Comparison of ENCODE assay signal across 8 cellular contexts in genomic region chr1:154943649-154944421, GRCh38. TPM values are rescaled to one million over a fixed set of nuclear protein-coding genes. Genes with fewer than 3 reads are reported as not detected.
A peak's percentile ranks its signal among the peaks of the same experiment; 100 is the strongest.
DNase-seq lines count a peak whose midpoint lies in the region; ATAC-seq and TF ChIP-seq lines count a peak whose summit lies in the region.

No MANE protein-coding gene starts in this region.

- H3K27ac ChIP-seq in Karpas-422 (ENCODE audit: low read length) (peak overlapping the region; percentile 98), mesendoderm (ENCODE audit: low read depth, low read length) (no peak overlapping the region), vagina (peak overlapping the region; percentile 99)

- H3K4me1 Mint-ChIP-seq in T-helper 1 cell treated with Interleukin-12 subunit alpha and Interleukin-12 subunit beta and Interleukin-4 antibody, amounts not matched to agents 30 μg/mL and 1 μg/mL, for 36 hours (ENCODE audit: low read depth) = peaks cover 50% of the 10 kb centered on the region

- no peak overlapping the region for H2BK120ac ChIP-seq in mesendoderm (ENCODE audit: low read depth, low read length)

- no peaks in the 10 kb centered on the region for H3K27me3 Mint-ChIP-seq in T-helper 1 cell treated with Interleukin-12 subunit alpha and Interleukin-12 subunit beta and Interleukin-4 antibody, amounts not matched to agents 30 μg/mL and 1 μg/mL, for 36 hours (ENCODE audit: low read depth)

- H4K5ac ChIP-seq in mesendoderm (ENCODE audit: low read length) = no peak overlapping the region

- H3K4me3 ChIP-seq in Karpas-422 (ENCODE audit: low read length) (peak overlapping the region; percentile 75), choroid plexus epithelial cell (ENCODE audit: low read depth, low read length) (no peak overlapping the region), mesendoderm (ENCODE audit: low read length) (no peak overlapping the region), vagina (no peak overlapping the region)

- WGBS in mesendoderm (ENCODE audit: extremely low coverage, insufficient coverage, low lambda C conversion rate) = no CpG with 5 or more reads among the region's 6 CpGs

- H2AFZ ChIP-seq in Karpas-422 (ENCODE audit: low read length) = no peak overlapping the region

- TF ChIP-seq POLR2A in vagina (IDR thresholded peaks at IDR 0.05) = no peak

- no peaks in the 10 kb centered on the region for H3K9me2 ChIP-seq in Karpas-422 (replicated peaks; ENCODE audit: insufficient read depth, low read length)

- H3K79me2 ChIP-seq in Karpas-422 (ENCODE audit: low read length) (peaks cover 26% of the 10 kb centered on the region), mesendoderm (ENCODE audit: control insufficient read depth, insufficient read depth, low read length) (no peaks in the 10 kb centered on the region)

- intact Hi-C loops in vagina (cut with DNase I) = no loop called here

- H3K27ac Mint-ChIP-seq in T-helper 1 cell treated with Interleukin-12 subunit alpha and Interleukin-12 subunit beta and Interleukin-4 antibody, amounts not matched to agents 30 μg/mL and 1 μg/mL, for 36 hours = peak overlapping the region; percentile 90

- H3K36me3 ChIP-seq in Karpas-422 (ENCODE audit: insufficient read depth, low read length) (no peaks in the 10 kb centered on the region), mesendoderm (ENCODE audit: control insufficient read depth, insufficient read depth, low read length) (no peaks in the 10 kb centered on the region), vagina (peaks cover 0 to 19% of the 10 kb centered on the region in 2 donors)

- peak; percentile 87 for TF ChIP-seq CTCF in choroid plexus epithelial cell (conservative IDR thresholded peaks at IDR 0.05; ENCODE audit: low read depth, low read length)
- TF ChIP-seq CTCF in vagina (IDR thresholded peaks at IDR 0.05) = peak in 2 of 3 experiments; percentile 49 to 54

- peaks cover 29% of the 10 kb centered on the region for H3K36me3 Mint-ChIP-seq in T-helper 1 cell treated with Interleukin-12 subunit alpha and Interleukin-12 subunit beta and Interleukin-4 antibody, amounts not matched to agents 30 μg/mL and 1 μg/mL, for 36 hours (ENCODE audit: low read depth)

- no peak overlapping the region for H3K23ac ChIP-seq in mesendoderm (ENCODE audit: low read length)

- no peak overlapping the region for H3K4ac ChIP-seq in mesendoderm (ENCODE audit: low read depth, low read length)

- no peak overlapping the region for H3K56ac ChIP-seq in mesendoderm (ENCODE audit: low read length)

- H2BK5ac ChIP-seq in mesendoderm (ENCODE audit: low read length) = no peak overlapping the region

- peak overlapping the region; percentile 33 for H3K4me3 Mint-ChIP-seq in T-helper 1 cell treated with Interleukin-12 subunit alpha and Interleukin-12 subunit beta and Interleukin-4 antibody, amounts not matched to agents 30 μg/mL and 1 μg/mL, for 36 hours

- no peak overlapping the region for H4K8ac ChIP-seq in mesendoderm (ENCODE audit: low read depth, low read length)

- no peaks in the 10 kb centered on the region for H3K79me1 ChIP-seq in mesendoderm (ENCODE audit: low read length)

- H2AK5ac ChIP-seq in mesendoderm (ENCODE audit: low read length) = no peak overlapping the region

- no peaks in the 10 kb centered on the region for H3K9me3 ChIP-seq in Karpas-422 (ENCODE audit: low read length)
- no peaks in the 10 kb centered on the region for H3K9me3 ChIP-seq in vagina

- ATAC-seq in GM21737 (IDR thresholded peaks at IDR 0.05; ENCODE audit: unreplicated experiment) = no peak

- H3K4me1 ChIP-seq in Karpas-422 (ENCODE audit: low read length) (peaks cover 70% of the 10 kb centered on the region), mesendoderm (ENCODE audit: control insufficient read depth, low read depth, low read length) (peaks cover 6% of the 10 kb centered on the region), vagina (peaks cover 56% of the 10 kb centered on the region)

- H3K4me2 ChIP-seq in Karpas-422 (ENCODE audit: low read depth, low read length, poor library complexity, severe bottlenecking) = peak overlapping the region; percentile 95
- no peak overlapping the region for H3K4me2 ChIP-seq in mesendoderm (ENCODE audit: low read length)

- DNase-seq in DMS153 treated with DMSO at 0.1 percent for 48 hours (lab: John Stamatoyannopoulos, UW; ENCODE audit: unreplicated experiment) (peak; percentile 53), DMS153 (lab: John Stamatoyannopoulos, UW) (no peak), Karpas-422 (peak; percentile 93), choroid plexus epithelial cell (ENCODE audit: low read depth) (peak; percentile 48), mesendoderm (peak; percentile 61), vagina (ENCODE audit: extremely low spot score in 2 of 2) (no peak)

- no peak overlapping the region for H3K18ac ChIP-seq in mesendoderm (ENCODE audit: low read length)

- no peaks in the 10 kb centered on the region for H3K9me3 Mint-ChIP-seq in T-helper 1 cell treated with Interleukin-12 subunit alpha and Interleukin-12 subunit beta and Interleukin-4 antibody, amounts not matched to agents 30 μg/mL and 1 μg/mL, for 36 hours

- H3K27me3 ChIP-seq in Karpas-422 (ENCODE audit: low read length) (no peaks in the 10 kb centered on the region), mesendoderm (ENCODE audit: insufficient read depth, low read length, poor library complexity) (no peaks in the 10 kb centered on the region), vagina (no peaks in the 10 kb centered on the region)

- H2BK15ac ChIP-seq in mesendoderm (replicated peaks; ENCODE audit: low read depth) = no peak overlapping the region

- H3K9ac ChIP-seq in Karpas-422 (ENCODE audit: low read length) (peak overlapping the region; percentile 97), mesendoderm (ENCODE audit: low read length) (no peak overlapping the region)

- H4K20me1 ChIP-seq in Karpas-422 (ENCODE audit: insufficient read depth, low read depth, low read length) = no peaks in the 10 kb centered on the region

RNA-seq across cellular contexts. Expression of gene PMVK, which starts 7.3 kb away (rescaled TPM):
- 11.1 and 14.1 TPM in 2 replicates for total RNA-seq in Karpas-422 (2014; rRNA removed; shearing (Covaris generic); ENCODE audit: low replicate concordance)
- polyA plus RNA-seq in mesendoderm (2013, experiment 1 of 2) = 17.9 TPM
- 17.8 TPM for polyA plus RNA-seq in mesendoderm (2013, experiment 2 of 2)
- 20.6 TPM for total RNA-seq in vagina

RNA-seq across cellular contexts. Expression of gene PBXIP1, which starts 12.1 kb away (rescaled TPM):
- 26.1 and 55.8 TPM in 2 replicates for total RNA-seq in Karpas-422 (2014; rRNA removed; shearing (Covaris generic); ENCODE audit: low replicate concordance)
- polyA plus RNA-seq in mesendoderm (2013, experiment 1 of 2) = 6.7 TPM
- 6.1 TPM for polyA plus RNA-seq in mesendoderm (2013, experiment 2 of 2)
- 56.5 TPM for total RNA-seq in vagina

RNA-seq across cellular contexts. Expression of gene PYGO2, which starts 17.7 kb away (rescaled TPM):
- total RNA-seq in Karpas-422 (2014; rRNA removed; shearing (Covaris generic); ENCODE audit: low replicate concordance) = 37.3 and 44.4 TPM in 2 replicates
- 20.1 TPM for polyA plus RNA-seq in mesendoderm (2013, experiment 1 of 2)
- 18.8 TPM for polyA plus RNA-seq in mesendoderm (2013, experiment 2 of 2)
- total RNA-seq in vagina = 19.2 TPM

RNA-seq across cellular contexts. Expression of gene SHC1, which starts 26.7 kb away (rescaled TPM):
- total RNA-seq in Karpas-422 (2014; rRNA removed; shearing (Covaris generic); ENCODE audit: low replicate concordance) = 27.8 and 35.3 TPM in 2 replicates
- 191 TPM for polyA plus RNA-seq in mesendoderm (2013, experiment 1 of 2)
- polyA plus RNA-seq in mesendoderm (2013, experiment 2 of 2) = 190 TPM
- total RNA-seq in vagina = 110 TPM

RNA-seq across cellular contexts. Expression of gene CKS1B, which starts 30.6 kb away (rescaled TPM):
- total RNA-seq in Karpas-422 (2014; rRNA removed; shearing (Covaris generic); ENCODE audit: low replicate concordance) = 110 and 225 TPM in 2 replicates
- polyA plus RNA-seq in mesendoderm (2013, experiment 1 of 2) = 618 TPM
- polyA plus RNA-seq in mesendoderm (2013, experiment 2 of 2) = 617 TPM
- 30.4 TPM for total RNA-seq in vagina

Comparison
In these comparisons a context has a peak if more than half of its experiments do, and no peak if none do; other contexts are left out.
1. DNase-seq: peak in DMS153 treated with DMSO at 0.1 percent for 48 hours (single experiment), Karpas-422 (single experiment), choroid plexus epithelial cell (single experiment) and mesendoderm (single experiment); none in DMS153 (single experiment) and vagina (0 of 2).